Comparison of ENCODE assay signal across 1 cellular context in the genomic region with DNA sequence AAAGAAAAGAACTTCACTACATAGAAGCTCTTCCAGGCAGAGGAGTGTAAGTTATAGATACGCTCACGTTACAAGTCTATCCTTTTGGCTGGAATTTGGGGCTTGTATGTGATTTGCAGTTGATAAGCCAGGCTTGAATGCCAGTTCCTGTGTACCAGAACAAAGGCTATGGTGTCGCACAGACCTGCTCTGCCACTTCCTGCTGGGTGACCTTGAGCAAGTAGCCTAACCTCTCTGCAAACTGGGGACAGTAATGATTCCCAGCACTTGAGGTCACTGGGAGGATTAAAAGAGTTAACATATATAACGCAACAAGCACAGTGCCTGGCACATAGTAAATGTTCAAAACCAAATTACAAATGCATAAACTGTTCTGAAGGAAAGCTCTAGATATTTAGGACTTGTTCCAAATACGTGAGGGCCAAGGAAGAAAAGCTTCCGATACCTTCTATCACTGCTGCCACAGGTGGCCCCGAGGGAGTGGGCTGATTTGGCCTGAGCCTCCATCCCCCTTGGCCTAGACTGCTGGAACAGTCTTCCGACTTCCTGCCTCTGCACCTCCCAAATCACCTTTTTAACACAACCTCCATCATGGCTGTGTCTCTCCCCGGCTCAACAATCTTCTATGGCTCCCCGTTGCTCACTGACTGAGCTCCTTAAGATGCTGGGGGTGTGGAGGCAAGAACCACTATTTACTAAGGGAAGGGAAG.
TF ChIP-seq lines count a peak whose summit lies in the region.

No MANE protein-coding gene starts in this region.

TF ChIP-seq in K562, 482 proteins besides CTCF, POLR2A, EP300 and RAD21:
- TF ChIP-seq, protein P1, sequence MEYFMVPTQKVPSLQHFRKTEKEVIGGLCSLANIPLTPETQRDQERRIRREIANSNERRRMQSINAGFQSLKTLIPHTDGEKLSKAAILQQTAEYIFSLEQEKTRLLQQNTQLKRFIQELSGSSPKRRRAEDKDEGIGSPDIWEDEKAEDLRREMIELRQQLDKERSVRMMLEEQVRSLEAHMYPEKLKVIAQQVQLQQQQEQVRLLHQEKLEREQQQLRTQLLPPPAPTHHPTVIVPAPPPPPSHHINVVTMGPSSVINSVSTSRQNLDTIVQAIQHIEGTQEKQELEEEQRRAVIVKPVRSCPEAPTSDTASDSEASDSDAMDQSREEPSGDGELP (CRISPR knock-in tag; IDR thresholded peaks at IDR 0.05; ENCODE audit: borderline replicate concordance), result no peak
- TF ChIP-seq ETV1 (tag; conservative IDR thresholded peaks at IDR 0.05; ENCODE audit: low read depth), result no peak
- TF ChIP-seq MEF2A (IDR thresholded peaks at IDR 0.05; ENCODE audit: control insufficient read depth, low read depth, low read length), result no peak
- no peak for TF ChIP-seq DIDO1 (tag; IDR thresholded peaks at IDR 0.05; ENCODE audit: low read depth)
- no peak for TF ChIP-seq TOE1 (IDR thresholded peaks at IDR 0.05; ENCODE audit: borderline replicate concordance)
- no peak for TF ChIP-seq TOE1 (CRISPR knock-in tag; IDR thresholded peaks at IDR 0.05; ENCODE audit: borderline replicate concordance, low read depth)
- peak; percentile 18 for TF ChIP-seq RBM25 (IDR thresholded peaks at IDR 0.05; ENCODE audit: low read depth, low read length, severe bottlenecking)
- peak; percentile 20 for TF ChIP-seq ZFP36 (IDR thresholded peaks at IDR 0.05; ENCODE audit: low read depth, low read length, partially characterized antibody)
TF ChIP-seq in K562: peak in this region for 2.
